In the genomic region with DNA sequence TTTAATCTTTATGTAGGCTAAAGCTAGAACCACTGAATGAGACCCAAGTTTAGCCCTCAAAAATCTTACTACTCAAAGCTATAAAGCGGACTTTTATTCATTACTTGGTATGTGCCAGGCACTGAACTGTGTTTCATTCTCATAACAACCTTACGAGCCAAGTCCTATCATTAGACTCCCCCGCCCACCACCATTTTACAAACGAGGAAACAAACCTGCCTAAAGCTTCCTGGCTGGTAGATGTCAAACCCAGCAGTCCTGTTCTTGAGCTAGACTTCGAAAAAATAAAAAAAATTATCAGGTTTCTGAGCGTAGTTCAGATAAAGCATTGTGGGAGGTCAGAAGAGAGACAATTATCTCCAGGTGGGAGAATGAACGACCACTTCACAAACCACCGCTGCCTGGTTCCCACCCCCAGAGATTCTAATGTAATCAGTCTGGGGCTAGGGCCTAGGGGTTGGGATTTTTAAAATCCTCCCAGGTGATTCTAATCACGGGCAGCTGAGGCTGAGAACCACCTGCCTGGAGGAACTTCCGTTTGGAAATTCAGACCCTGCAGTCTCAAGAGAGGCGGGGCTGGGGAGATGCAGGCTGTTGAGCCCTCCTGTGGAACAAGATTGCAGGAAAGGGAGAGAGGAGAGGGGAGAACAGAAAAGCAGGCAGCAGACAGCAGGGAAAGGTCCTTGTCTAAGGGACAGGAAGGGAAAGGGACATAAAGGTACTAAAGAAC, we compare ENCODE assay signal across 7 cellular contexts. TPM values are rescaled to one million over a fixed set of nuclear protein-coding genes. Genes with fewer than 3 reads are reported as not detected.
DNase-seq lines count a peak whose midpoint lies in the region.

No MANE protein-coding gene starts in this region.

- H3K4me3 Mint-ChIP-seq in activated T-cell treated with anti-CD3 and anti-CD28 coated beads, Interleukin-2, amount 50 U/mL, for 24 hours, result no peak overlapping the region

- peaks cover 1% of the 10 kb centered on the region for H3K27me3 Mint-ChIP-seq in activated T-cell treated with anti-CD3 and anti-CD28 coated beads, Interleukin-2, amount 50 U/mL, for 24 hours

- H3K4me1 ChIP-seq in HUES48 (ENCODE audit: control insufficient read depth, insufficient read depth, low read length) (peaks cover 41% of the 10 kb centered on the region), iPS-20b (ENCODE audit: insufficient read depth, low read length) (peaks cover 44% of the 10 kb centered on the region), subcutaneous abdominal adipose tissue (ENCODE audit: control insufficient read depth in 5 of 5, insufficient read depth in 5 of 5, low read length in 5 of 5) (peaks cover 15 to 31% (median 28%) of the 10 kb centered on the region in 5 donors)

- H3K9ac ChIP-seq in HUES48 (ENCODE audit: low read depth, low read length), result no peak overlapping the region
- H3K9ac ChIP-seq in iPS-20b (ENCODE audit: low read depth, low read length), result peak overlapping the region; percentile 25; the same call in 1 of the 2 replicates
- peak overlapping the region in 3 of 5 donors; percentile 37 to 57 (median 52) for H3K9ac ChIP-seq in subcutaneous abdominal adipose tissue (ENCODE audit: low read length in 5 of 5)

- H3K4me1 Mint-ChIP-seq in activated T-cell treated with anti-CD3 and anti-CD28 coated beads, Interleukin-2, amount 50 U/mL, for 24 hours (ENCODE audit: low read depth), result peaks cover 32% of the 10 kb centered on the region

- H3K27ac ChIP-seq in HUES48 (ENCODE audit: low read depth, low read length), result peak overlapping the region; percentile 30
- no peak overlapping the region for H3K27ac ChIP-seq in iPS-20b (ENCODE audit: low read length)
- peak overlapping the region; percentile 85 for H3K27ac ChIP-seq in subcutaneous abdominal adipose tissue (ENCODE audit: low read depth, low read length)

- H3K27ac Mint-ChIP-seq in activated T-cell treated with anti-CD3 and anti-CD28 coated beads, Interleukin-2, amount 50 U/mL, for 24 hours, result no peak overlapping the region

- no peak overlapping the region for H3K4me3 ChIP-seq in HUES48 (ENCODE audit: low read depth, low read length)
- H3K4me3 ChIP-seq in iPS-20b (ENCODE audit: low read length), result no peak overlapping the region
- H3K4me3 ChIP-seq in subcutaneous abdominal adipose tissue (ENCODE audit: low read depth in 1 of 5, low read length in 5 of 5), result peak overlapping the region in 4 of 5 donors; percentile 7 to 30 (median 18)

- peak; percentile 19 for DNase-seq in RPMI7951 (ENCODE audit: low read depth)
- DNase-seq in KG1 (lab: John Stamatoyannopoulos, UW), result no peak
- DNase-seq in activated T-cell treated with anti-CD3 and anti-CD28 coated beads, Interleukin-2, amount 50 U/mL, for 24 hours, result no peak
- DNase-seq in activated CD8-positive, alpha-beta memory T cell treated with anti-CD3 and anti-CD28 coated beads, Interleukin-2, amount 50 U/mL, for 48 hours, result no peak

- H3K36me3 Mint-ChIP-seq in activated T-cell treated with anti-CD3 and anti-CD28 coated beads, Interleukin-2, amount 50 U/mL, for 24 hours (ENCODE audit: low read depth), result no peaks in the 10 kb centered on the region

- H3K36me3 ChIP-seq in HUES48 (ENCODE audit: control insufficient read depth, insufficient read depth, low read length) (no peaks in the 10 kb centered on the region), iPS-20b (ENCODE audit: insufficient read depth, low read depth, low read length) (no peaks in the 10 kb centered on the region), subcutaneous abdominal adipose tissue (ENCODE audit: control insufficient read depth in 5 of 5, insufficient read depth in 5 of 5, low read length in 5 of 5) (no peaks in the 10 kb centered on the region)

- H3K27me3 ChIP-seq in HUES48 (ENCODE audit: control insufficient read depth, insufficient read depth, low read length) (no peaks in the 10 kb centered on the region; the same call in 1 of the 2 replicates), iPS-20b (ENCODE audit: insufficient read depth, low read length) (no peaks in the 10 kb centered on the region), subcutaneous abdominal adipose tissue (ENCODE audit: control insufficient read depth in 5 of 5, insufficient read depth in 4 of 5, low read length in 5 of 5) (peaks cover 0 to 3% (median 0%) of the 10 kb centered on the region in 5 donors)

- no peaks in the 10 kb centered on the region for H3K9me3 Mint-ChIP-seq in activated T-cell treated with anti-CD3 and anti-CD28 coated beads, Interleukin-2, amount 50 U/mL, for 24 hours

- H3K9me3 ChIP-seq in HUES48 (ENCODE audit: control insufficient read depth, insufficient read depth, low read length), result no peaks in the 10 kb centered on the region
- no peaks in the 10 kb centered on the region for H3K9me3 ChIP-seq in iPS-20b (ENCODE audit: insufficient read depth, low read depth, low read length)
- no peaks in the 10 kb centered on the region for H3K9me3 ChIP-seq in subcutaneous abdominal adipose tissue (ENCODE audit: control insufficient read depth in 5 of 5, low read length in 5 of 5)

RNA-seq across cellular contexts. Expression of a gene that starts 8.6 kb away (rescaled TPM):
- 0.48 and 0.98 TPM in 2 replicates for total RNA-seq in RPMI7951 (2014; rRNA removed; shearing (Covaris generic))

Comparison
In these comparisons a context has a peak if more than half of its experiments do, and no peak if none do; other contexts are left out.
1. H3K4me3 ChIP-seq: peak in subcutaneous abdominal adipose tissue (4 of 5); none in HUES48 (single experiment) and iPS-20b (single experiment).